22 cellular contexts compared by ENCODE assay signal in the genomic region with DNA sequence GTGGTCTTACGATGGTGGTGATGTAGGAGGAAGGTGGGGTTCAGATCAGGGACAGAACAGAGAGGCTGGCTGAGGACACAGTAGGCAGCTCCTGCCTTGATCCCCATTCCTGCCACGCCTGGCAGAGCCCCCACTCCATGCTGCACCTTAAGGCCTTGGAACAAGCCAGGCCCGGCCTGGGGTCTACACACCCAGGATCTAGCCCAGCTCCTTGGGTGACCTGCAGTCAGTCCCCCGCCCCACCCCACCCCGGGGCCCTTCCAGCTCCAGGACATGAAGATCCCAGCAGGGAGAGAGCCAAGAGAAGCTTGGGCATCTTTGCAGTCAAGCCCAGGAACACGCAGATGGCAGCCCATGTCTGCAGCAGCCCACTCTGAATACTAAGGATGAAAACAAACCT.
"Had no signal": no experiment of that assay in that cellular context is flagged by ENCODE, and none has a peak within 500 bp of the region (broad histone marks: within the 10 kb centered on the region; RNA-seq: fewer than 3 reads in every experiment).

No MANE protein-coding gene starts in this region.

- H3K27me3 ChIP-seq: dorsolateral prefrontal cortex, esophagus muscularis mucosa, foreskin keratinocyte, gastroesophageal sphincter, hepatocyte had no signal

- H3K27ac Mint-ChIP-seq: immature natural killer cell; naive thymus-derived CD4-positive, alpha-beta T cell had no signal

- H3K27ac ChIP-seq: coronary artery, dorsolateral prefrontal cortex, esophagus muscularis mucosa, foreskin keratinocyte, gastroesophageal sphincter, heart left ventricle, hepatocyte, left ventricle myocardium inferior, lower lobe of right lung had no signal

- H3K4me1 ChIP-seq: esophagus muscularis mucosa, gastroesophageal sphincter, heart left ventricle, left ventricle myocardium inferior, lower lobe of right lung had no signal

- H3K4me3 ChIP-seq: coronary artery, dorsolateral prefrontal cortex, esophagus muscularis mucosa, gastroesophageal sphincter, heart left ventricle, hepatocyte, left ventricle myocardium inferior, lower lobe of right lung had no signal

- H3K9me3 ChIP-seq: lower lobe of right lung had no signal

- H3K36me3 ChIP-seq: heart left ventricle, left ventricle myocardium inferior, lower lobe of right lung had no signal

- H3K9me3 Mint-ChIP-seq: immature natural killer cell had no signal

- ATAC-seq: foreskin keratinocyte; gastroesophageal sphincter; heart left ventricle; left colon; left lobe of liver; lower lobe of right lung; naive thymus-derived CD4-positive, alpha-beta T cell had no signal

- H3K4me3 Mint-ChIP-seq: immature natural killer cell; naive thymus-derived CD4-positive, alpha-beta T cell had no signal

- DNase-seq: dermis blood vessel endothelial cell; dorsolateral prefrontal cortex; effector CD4-positive, alpha-beta T cell; effector memory CD4-positive, alpha-beta T cell; foreskin keratinocyte; heart left ventricle; hypothalamus; immature natural killer cell; islet precursor cell; kidney; kidney glomerular epithelial cell; left colon; left ventricle myocardium inferior; lower lobe of right lung; mesenchymal stem cell; midbrain; naive thymus-derived CD4-positive, alpha-beta T cell had no signal

- H3K27me3 Mint-ChIP-seq: naive thymus-derived CD4-positive, alpha-beta T cell had no signal
